ENCODE assay signal across 18 cellular contexts in genomic region chr16:88373927-88374492, GRCh38. TPM values are rescaled to one million over a fixed set of nuclear protein-coding genes. Genes with fewer than 3 reads are reported as not detected.
"Had no signal": no experiment of that assay in that cellular context is flagged by ENCODE, and none has a peak within 500 bp of the region (broad histone marks: within the 10 kb centered on the region; RNA-seq: fewer than 3 reads in every experiment).

No MANE protein-coding gene starts in this region.

- H3K4me3 ChIP-seq: body of pancreas, pancreas, tibial artery had no signal

- H3K27ac ChIP-seq: body of pancreas, neutrophil, pancreas, tibial artery, WERI-Rb-1 had no signal

- H3K9me3 ChIP-seq: body of pancreas, neutrophil, pancreas, tibial artery had no signal

- ATAC-seq: body of pancreas; pancreas; stimulated activated naive CD8-positive, alpha-beta T cell treated with anti-CD3 and anti-CD28 coated beads, Interleukin-15, amount 100 ng/mL, for 72 hours had no signal

- H3K27me3 ChIP-seq: body of pancreas, neutrophil, pancreas had no signal

- DNase-seq: activated CD4-positive, alpha-beta T cell treated with anti-CD3 and anti-CD28 coated beads, Interleukin-2, amount 50 U/mL, for 1 hour; activated CD4-positive, CD25-positive, alpha-beta regulatory T cell treated with anti-CD3 and anti-CD28 coated beads, Interleukin-2, amount 50 U/mL, for 72 hours; activated gamma-delta T cell treated with Interleukin-2 at 50 U/mL for 16 hours; activated T-cell treated with anti-CD3 and anti-CD28 coated beads, Interleukin-2, amount 50 U/mL, for 1 hour; anterior cingulate cortex; effector CD4-positive, alpha-beta T cell; erythroblast; foreskin fibroblast; midbrain; natural killer cell; stimulated activated CD4-positive, alpha-beta T cell treated with anti-CD3 and anti-CD28 coated beads, Interleukin-4, amount 100 ng/mL, for 1 hour; stimulated activated naive CD8-positive, alpha-beta T cell treated with anti-CD3 and anti-CD28 coated beads, Interleukin-15, amount 100 ng/mL, for 72 hours; WERI-Rb-1 had no signal

- H3K4me1 ChIP-seq: body of pancreas, pancreas had no signal

- H3K36me3 ChIP-seq: neutrophil, pancreas, tibial artery, WERI-Rb-1 had no signal

RNA-seq across cellular contexts. Expression of gene ZNF469, which starts 8.7 kb away (rescaled TPM):
- polyA plus RNA-seq: keratinocyte had no signal
